ENCODE assay signal across 25 cellular contexts in genomic region chr6:89522778-89523177, GRCh38.
"Had no signal": no experiment of that assay in that cellular context is flagged by ENCODE, and none has a peak within 500 bp of the region (broad histone marks: within the 10 kb centered on the region; RNA-seq: fewer than 3 reads in every experiment).

No MANE protein-coding gene starts in this region.

- H3K4me1 ChIP-seq: right lobe of liver, suprapubic skin, transverse colon, vagina had no signal

- H3K27me3 Mint-ChIP-seq: effector memory CD8-positive, alpha-beta T cell; memory B cell; naive B cell; natural killer cell treated with Interleukin-12 subunit alpha and Interleukin-12 subunit beta and Interleukin-15 and Interleukin-18, amount 100 ng/mL, for 72 hours; progenitor cell of endocrine pancreas; stimulated activated naive CD8-positive, alpha-beta T cell treated with anti-CD3 and anti-CD28 coated beads, Interleukin-15, amount 100 ng/mL, for 72 hours had no signal

- FAIRE-seq: frontal cortex, kidney, small intestine had no signal

- H3K4me3 ChIP-seq: coronary artery, lung, mucosa of descending colon, neural progenitor cell, right lobe of liver, suprapubic skin, transverse colon, vagina had no signal

- ATAC-seq: effector memory CD8-positive, alpha-beta T cell; left lobe of liver; mucosa of descending colon; natural killer cell treated with Interleukin-12 subunit alpha and Interleukin-12 subunit beta and Interleukin-15 and Interleukin-18, amount 100 ng/mL, for 72 hours; right lobe of liver; stimulated activated naive CD8-positive, alpha-beta T cell treated with anti-CD3 and anti-CD28 coated beads, Interleukin-15, amount 100 ng/mL, for 72 hours had no signal

- DNase-seq: effector memory CD8-positive, alpha-beta T cell; hypothalamus; kidney; mucosa of descending colon; naive B cell; right lobe of liver; small intestine; stimulated activated CD4-positive, alpha-beta T cell treated with anti-CD3 and anti-CD28 coated beads, Interleukin-1b, Interleukin-23, amount 100 ng/mL, for 48 hours; stimulated activated CD4-positive, alpha-beta T cell treated with anti-CD3 and anti-CD28 coated beads, Interleukin-4, amount 100 ng/mL, for 1 hour; stimulated activated CD8-positive, alpha-beta memory T cell treated with anti-CD3 and anti-CD28 coated beads, Interleukin-4, amount 100 ng/mL, for 48 hours; stimulated activated naive CD4-positive, alpha-beta T cell; stimulated activated naive CD8-positive, alpha-beta T cell treated with anti-CD3 and anti-CD28 coated beads, Interleukin-15, amount 100 ng/mL, for 72 hours; transverse colon had no signal

- H3K9me3 ChIP-seq: mucosa of descending colon, right lobe of liver, suprapubic skin, transverse colon, vagina had no signal

- H3K36me3 ChIP-seq: neural progenitor cell, right lobe of liver, suprapubic skin, transverse colon, vagina had no signal

- H3K27me3 ChIP-seq: neural progenitor cell, right lobe of liver, suprapubic skin, transverse colon, vagina had no signal

- H3K9ac ChIP-seq: neural progenitor cell, parathyroid adenoma had no signal

- H3K27ac Mint-ChIP-seq: effector memory CD8-positive, alpha-beta T cell; memory B cell; mesothelial cell of epicardium; naive B cell; natural killer cell treated with Interleukin-12 subunit alpha and Interleukin-12 subunit beta and Interleukin-15 and Interleukin-18, amount 100 ng/mL, for 72 hours; progenitor cell of endocrine pancreas; stimulated activated naive CD8-positive, alpha-beta T cell treated with anti-CD3 and anti-CD28 coated beads, Interleukin-15, amount 100 ng/mL, for 72 hours had no signal

- H3K27ac ChIP-seq: coronary artery, neural progenitor cell, parathyroid adenoma, right lobe of liver, suprapubic skin, transverse colon, vagina had no signal

- H3K4me3 Mint-ChIP-seq: effector memory CD8-positive, alpha-beta T cell; memory B cell; mesothelial cell of epicardium; naive B cell; natural killer cell treated with Interleukin-12 subunit alpha and Interleukin-12 subunit beta and Interleukin-15 and Interleukin-18, amount 100 ng/mL, for 72 hours; neural progenitor cell; stimulated activated naive CD8-positive, alpha-beta T cell treated with anti-CD3 and anti-CD28 coated beads, Interleukin-15, amount 100 ng/mL, for 72 hours had no signal

- H3K9me3 Mint-ChIP-seq: effector memory CD8-positive, alpha-beta T cell; memory B cell; natural killer cell treated with Interleukin-12 subunit alpha and Interleukin-12 subunit beta and Interleukin-15 and Interleukin-18, amount 100 ng/mL, for 72 hours; neural progenitor cell had no signal

- H3K4me1 Mint-ChIP-seq: stimulated activated naive CD8-positive, alpha-beta T cell treated with anti-CD3 and anti-CD28 coated beads, Interleukin-15, amount 100 ng/mL, for 72 hours had no signal

- H3K36me3 Mint-ChIP-seq: memory B cell; mesothelial cell of epicardium; naive B cell; natural killer cell treated with Interleukin-12 subunit alpha and Interleukin-12 subunit beta and Interleukin-15 and Interleukin-18, amount 100 ng/mL, for 72 hours; neural progenitor cell had no signal
